Comparison of ENCODE assay signal across 1 cellular context in the genomic region with DNA sequence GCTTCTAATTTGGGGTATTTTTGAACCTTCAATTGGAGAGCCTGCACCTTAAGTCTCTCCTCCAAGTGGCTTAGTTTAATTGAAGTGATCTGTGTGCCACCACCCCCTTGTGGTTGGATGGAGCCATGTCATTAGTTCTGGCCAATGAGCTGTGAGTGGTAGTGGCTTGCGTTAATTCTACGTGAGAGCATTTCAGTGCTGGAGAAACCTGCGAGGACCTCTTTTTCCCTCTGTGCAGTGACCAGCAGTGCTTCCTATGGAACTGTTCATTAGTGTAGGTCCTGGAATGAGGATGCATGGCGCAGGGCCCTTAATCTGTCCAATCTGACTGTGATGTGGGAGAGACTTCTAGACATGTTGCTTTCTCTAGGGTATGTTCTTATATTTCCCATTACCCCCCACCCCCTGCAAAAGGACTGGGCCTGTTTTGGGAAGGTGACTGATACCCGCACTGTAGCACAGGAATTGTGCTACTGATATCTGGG.
TF ChIP-seq lines count a peak whose summit lies in the region.

No MANE protein-coding gene starts in this region.

TF ChIP-seq in endothelial cell of umbilical vein, 7 proteins besides CTCF, POLR2A, EP300 and RAD21:
- TF ChIP-seq MYC (IDR thresholded peaks at IDR 0.05; ENCODE audit: low read depth, low read length) (no peak), EZH2 (IDR thresholded peaks at IDR 0.05; ENCODE audit: borderline replicate concordance, low read depth, low read length, severe bottlenecking) (no peak), FOS (IDR thresholded peaks at IDR 0.05; ENCODE audit: borderline replicate concordance, insufficient read depth, low read length) (no peak)
